10 cellular contexts compared by ENCODE assay signal in genomic region chr17:48997827-48998556, GRCh38. TPM values are rescaled to one million over a fixed set of nuclear protein-coding genes. Genes with fewer than 3 reads are reported as not detected.
DNase-seq lines count a peak whose midpoint lies in the region; ATAC-seq and TF ChIP-seq lines count a peak whose summit lies in the region.
"Had no signal": no experiment of that assay in that cellular context is flagged by ENCODE, and none has a peak within 500 bp of the region (broad histone marks: within the 10 kb centered on the region; RNA-seq: fewer than 3 reads in every experiment).

No MANE protein-coding gene starts in this region.

- no peak for DNase-seq in T-helper 2 cell treated with Interferon-gamma antibody and Interleukin-4, amounts not matched to agents 5 μg/mL and 100 μg/mL, for 36 hours (ENCODE audit: low spot score)
- DNase-seq in T-helper 2 cell (no peak), SK-N-SH (peak; percentile 58), fibroblast of the aortic adventitia (ENCODE audit: low read depth) (no peak), tibial nerve (ENCODE audit: low spot score in 2 of 2) (no peak)
- DNase-seq: central memory CD4-positive, alpha-beta T cell had no signal

- no peak for ATAC-seq in HG02885 (IDR thresholded peaks at IDR 0.05; ENCODE audit: poor library complexity, unreplicated experiment)
- ATAC-seq in HG02840 (IDR thresholded peaks at IDR 0.05; ENCODE audit: low FRiP score, unreplicated experiment), result no peak

- H3K27ac ChIP-seq in SK-N-SH (ENCODE audit: low read depth in 2 of 2, low read length in 1 of 2) (no peak overlapping the region), tibial nerve (no peak overlapping the region)
- H3K27ac ChIP-seq: BLaER1 had no signal

- H3K9me3 Mint-ChIP-seq in T-helper 2 cell treated with Interferon-gamma antibody and Interleukin-4, amounts not matched to agents 5 μg/mL and 100 μg/mL, for 36 hours, result no peaks in the 10 kb centered on the region

- no peaks in the 10 kb centered on the region for H3K36me3 Mint-ChIP-seq in T-helper 2 cell treated with Interferon-gamma antibody and Interleukin-4, amounts not matched to agents 5 μg/mL and 100 μg/mL, for 36 hours (ENCODE audit: low read depth)

- CTCF ChIA-PET in SK-N-SH (lab: Yijun Ruan, JAX), result interaction anchor here (0.6 to 5.7 kb wide), 7 partner anchors 17 to 871 kb away, joined by 3 to 35 read pairs (median 4); no protein-coding TSS in a partner anchor

- no peak for TF ChIP-seq RAD21 in SK-N-SH (IDR thresholded peaks at IDR 0.05; ENCODE audit: low read length)

- H3K4me1 ChIP-seq in SK-N-SH (ENCODE audit: control insufficient read depth in 1 of 2, insufficient read depth in 2 of 2, low read depth in 1 of 2, low read length in 1 of 2) (no peaks in the 10 kb centered on the region; a peak in 1 of 4 replicates), skeletal muscle satellite cell (ENCODE audit: control insufficient read depth, insufficient read depth, low read length) (peaks cover 37% of the 10 kb centered on the region), tibial nerve (peaks cover 0 to 35% (median 23%) of the 10 kb centered on the region in 4 donors)
- H3K4me1 ChIP-seq: BLaER1 had no signal

- peaks cover 83% of the 10 kb centered on the region for H3K27me3 Mint-ChIP-seq in T-helper 2 cell treated with Interferon-gamma antibody and Interleukin-4, amounts not matched to agents 5 μg/mL and 100 μg/mL, for 36 hours (ENCODE audit: low read depth)

- no peak overlapping the region for H3K9ac ChIP-seq in SK-N-SH
- peak overlapping the region; percentile 92 for H3K9ac ChIP-seq in skeletal muscle satellite cell (ENCODE audit: low read depth, low read length)
- H3K9ac ChIP-seq: BLaER1 had no signal

- no peak for TF ChIP-seq EP300 in SK-N-SH (IDR thresholded peaks at IDR 0.05; ENCODE audit: borderline replicate concordance in 1 of 2, low read depth in 1 of 2, low read length in 1 of 2)
- peak in 1 of 2 donors; percentile 7 for TF ChIP-seq EP300 in tibial nerve (IDR thresholded peaks at IDR 0.05)

- no peak for TF ChIP-seq POLR2A in tibial nerve (IDR thresholded peaks at IDR 0.05)

- 4% methylated on average over 55 of the region's 58 CpGs for WGBS in SK-N-SH (ENCODE audit: low lambda C conversion rate)
- 2 to 3% methylated on average over 39 to 54 of the region's 58 CpGs for WGBS in tibial nerve, 2 donors

- H2AFZ ChIP-seq in SK-N-SH (ENCODE audit: low read depth), result peak overlapping the region; percentile 56; the same call in 1 of the 2 replicates

- peak overlapping the region; percentile 50; the same call in 1 of the 2 replicates for H3K4me2 ChIP-seq in SK-N-SH
- peak overlapping the region; percentile 81 for H3K4me2 ChIP-seq in skeletal muscle satellite cell (ENCODE audit: low read length)
- H3K4me2 ChIP-seq: BLaER1 had no signal

- H3K36me3 ChIP-seq in SK-N-SH (replicated peaks in 1 of 2; ENCODE audit: control insufficient read depth in 1 of 2, insufficient read depth in 2 of 2, low read length in 1 of 2), result no peaks in the 10 kb centered on the region
- H3K36me3 ChIP-seq in skeletal muscle satellite cell (ENCODE audit: insufficient read depth, low read length), result no peaks in the 10 kb centered on the region
- no peaks in the 10 kb centered on the region for H3K36me3 ChIP-seq in tibial nerve
- H3K36me3 ChIP-seq: BLaER1 had no signal

- H3K27ac Mint-ChIP-seq in T-helper 2 cell treated with Interferon-gamma antibody and Interleukin-4, amounts not matched to agents 5 μg/mL and 100 μg/mL, for 36 hours, result no peak overlapping the region

- H3K4me1 Mint-ChIP-seq in T-helper 2 cell treated with Interferon-gamma antibody and Interleukin-4, amounts not matched to agents 5 μg/mL and 100 μg/mL, for 36 hours (ENCODE audit: low read depth), result peaks cover 14% of the 10 kb centered on the region

- H3K9me3 ChIP-seq in SK-N-SH, result no peaks in the 10 kb centered on the region
- no peaks in the 10 kb centered on the region for H3K9me3 ChIP-seq in skeletal muscle satellite cell (replicated peaks; ENCODE audit: low read length)
- H3K9me3 ChIP-seq in tibial nerve, result no peaks in the 10 kb centered on the region
- H3K9me3 ChIP-seq: BLaER1 had no signal

- peaks cover 12% of the 10 kb centered on the region; the same call in 1 of the 2 replicates for H4K20me1 ChIP-seq in SK-N-SH (ENCODE audit: insufficient read depth)

- no peaks in the 10 kb centered on the region for H3K9me2 ChIP-seq in SK-N-SH

- H3F3A ChIP-seq in SK-N-SH (replicated peaks; ENCODE audit: insufficient read depth), result peaks cover 16% of the 10 kb centered on the region

- H3K4me3 ChIP-seq in SK-N-SH (ENCODE audit: low read depth in 2 of 2, low read length in 1 of 2), result no peak overlapping the region; a peak in 1 of 4 replicates
- peak overlapping the region; percentile 68 for H3K4me3 ChIP-seq in fibroblast of the aortic adventitia (ENCODE audit: low read depth, low read length)
- peak overlapping the region; percentile 85 for H3K4me3 ChIP-seq in skeletal muscle satellite cell (ENCODE audit: low read length)
- peak overlapping the region in 2 of 4 donors; percentile 24 to 36 for H3K4me3 ChIP-seq in tibial nerve
- H3K4me3 ChIP-seq: BLaER1 had no signal

- H3K79me2 ChIP-seq in SK-N-SH (ENCODE audit: insufficient read depth), result no peaks in the 10 kb centered on the region

- H3K4me3 Mint-ChIP-seq in T-helper 2 cell treated with Interferon-gamma antibody and Interleukin-4, amounts not matched to agents 5 μg/mL and 100 μg/mL, for 36 hours, result peak overlapping the region; percentile 57

- TF ChIP-seq CTCF in SK-N-SH (IDR thresholded peaks at IDR 0.05), result no peak
- no peak for TF ChIP-seq CTCF in fibroblast of the aortic adventitia (IDR thresholded peaks at IDR 0.05; ENCODE audit: insufficient read depth, low read length)
- TF ChIP-seq CTCF in tibial nerve (IDR thresholded peaks at IDR 0.05), result no peak

- H3K27me3 ChIP-seq in SK-N-SH (ENCODE audit: insufficient read depth) (peaks cover 86% of the 10 kb centered on the region), skeletal muscle satellite cell (ENCODE audit: control insufficient read depth, insufficient read depth, low read length) (peaks cover 46% of the 10 kb centered on the region), tibial nerve (peaks cover 0 to 100% of the 10 kb centered on the region in 2 donors)

- POLR2A ChIA-PET in SK-N-SH (lab: Yijun Ruan, JAX), result no interaction called here

TF ChIP-seq in SK-N-SH, 30 proteins besides CTCF, POLR2A, EP300 and RAD21:
- 0 out of 2 replicates have a peak, but pooled peaks have one; percentile 87 for TF ChIP-seq EZH2phosphoT487 (IDR thresholded peaks at IDR 0.05; ENCODE audit: borderline replicate concordance, low read depth)
- TF ChIP-seq, protein P1, sequence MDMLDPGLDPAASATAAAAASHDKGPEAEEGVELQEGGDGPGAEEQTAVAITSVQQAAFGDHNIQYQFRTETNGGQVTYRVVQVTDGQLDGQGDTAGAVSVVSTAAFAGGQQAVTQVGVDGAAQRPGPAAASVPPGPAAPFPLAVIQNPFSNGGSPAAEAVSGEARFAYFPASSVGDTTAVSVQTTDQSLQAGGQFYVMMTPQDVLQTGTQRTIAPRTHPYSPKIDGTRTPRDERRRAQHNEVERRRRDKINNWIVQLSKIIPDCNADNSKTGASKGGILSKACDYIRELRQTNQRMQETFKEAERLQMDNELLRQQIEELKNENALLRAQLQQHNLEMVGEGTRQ (IDR thresholded peaks at IDR 0.05; ENCODE audit: borderline replicate concordance, low read depth, low read length), result no peak

RNA-seq across cellular contexts. Expression of gene IGF2BP1, which starts 0.8 kb away (rescaled TPM):
- 0.02 and 0.05 TPM in 2 replicates for polyA plus RNA-seq in SK-N-SH (2012; rRNA removed)
- 0.07 and 0.10 TPM in 2 replicates for polyA plus RNA-seq in SK-N-SH (2012; cell fraction: cytosol; rRNA removed)
- polyA plus RNA-seq in SK-N-SH (2012; cell fraction: nucleus; rRNA removed), result 0.01 and 0.21 TPM in 2 replicates
- total RNA-seq in fibroblast of the aortic adventitia (ENCODE audit: low replicate concordance) (0.49 and 5.0 TPM in 2 replicates), tibial nerve (not detected)
- total RNA-seq in skeletal muscle satellite cell (2012; rRNA removed), result 1.3 and 3.3 TPM in 2 replicates

RNA-seq across cellular contexts. Expression of gene GIP, which starts 29.6 kb away (rescaled TPM):
- 0.29 and 0.64 TPM in 2 replicates for polyA plus RNA-seq in SK-N-SH (2012; rRNA removed)
- 0.34 and 0.58 TPM in 2 replicates for polyA plus RNA-seq in SK-N-SH (2012; cell fraction: cytosol; rRNA removed)
- polyA plus RNA-seq in SK-N-SH (2012; cell fraction: nucleus; rRNA removed), result 0.19 TPM in 1 of 2 replicates, not detected in the other
- total RNA-seq in fibroblast of the aortic adventitia (ENCODE audit: low replicate concordance), result not detected in 2 replicates
- not detected in 2 replicates for total RNA-seq in skeletal muscle satellite cell (2012; rRNA removed)
- total RNA-seq in tibial nerve, result not detected

RNA-seq across cellular contexts. Expression of gene SNF8, which starts 53.4 kb away (rescaled TPM):
- 329 and 358 TPM in 2 replicates for polyA plus RNA-seq in SK-N-SH (2012; rRNA removed)
- polyA plus RNA-seq in SK-N-SH (2012; cell fraction: cytosol; rRNA removed), result 283 and 343 TPM in 2 replicates
- polyA plus RNA-seq in SK-N-SH (2012; cell fraction: nucleus; rRNA removed), result 185 and 191 TPM in 2 replicates
- total RNA-seq in fibroblast of the aortic adventitia (ENCODE audit: low replicate concordance), result 72.6 and 89.5 TPM in 2 replicates
- 83.1 and 103 TPM in 2 replicates for total RNA-seq in skeletal muscle satellite cell (2012; rRNA removed)
- total RNA-seq in tibial nerve, result 100 to 1,000 TPM in 1 of 4 donors, 10 to 100 TPM in 3; 36.9 to 107 (median 75.6) TPM

Comparison
In these comparisons a context has a peak if more than half of its experiments do, and no peak if none do; other contexts are left out.
1. H3K4me3 ChIP-seq: peak in fibroblast of the aortic adventitia (single experiment) and skeletal muscle satellite cell (single experiment); none in SK-N-SH (0 of 2).